1 cellular context compared by ENCODE assay signal in the genomic region with DNA sequence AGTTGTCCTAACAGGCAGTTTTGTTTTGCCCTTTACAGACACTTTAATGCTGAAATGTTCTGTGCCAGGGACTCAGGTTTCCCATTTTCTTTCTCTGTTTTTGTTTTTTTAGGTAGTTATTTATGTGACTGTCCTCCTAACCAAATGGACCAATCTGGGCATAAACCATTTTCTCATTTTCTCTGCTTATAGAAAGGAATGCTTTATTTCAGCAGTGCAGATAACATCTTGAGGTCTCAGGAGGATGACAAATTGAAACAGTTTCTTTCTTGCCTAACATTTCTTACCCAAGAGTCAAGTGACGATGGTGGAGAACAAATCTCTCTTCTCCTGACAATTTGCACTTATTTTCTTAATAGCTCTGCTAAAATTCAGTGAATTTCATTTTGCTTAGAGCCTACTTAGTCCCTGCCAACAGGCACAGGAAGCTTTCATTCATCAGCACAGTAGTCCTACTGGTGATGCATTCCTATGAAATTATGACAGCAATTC.
TF ChIP-seq lines count a peak whose summit lies in the region.

No MANE protein-coding gene starts in this region.

TF ChIP-seq in GM23338, 12 proteins besides CTCF, POLR2A, EP300 and RAD21 (continued from another document):
- TF ChIP-seq JUNB (IDR thresholded peaks at IDR 0.05; ENCODE audit: unreplicated experiment): no peak
- no peak for TF ChIP-seq STAT1 (IDR thresholded peaks at IDR 0.05; ENCODE audit: unreplicated experiment)
